In the genomic region with DNA sequence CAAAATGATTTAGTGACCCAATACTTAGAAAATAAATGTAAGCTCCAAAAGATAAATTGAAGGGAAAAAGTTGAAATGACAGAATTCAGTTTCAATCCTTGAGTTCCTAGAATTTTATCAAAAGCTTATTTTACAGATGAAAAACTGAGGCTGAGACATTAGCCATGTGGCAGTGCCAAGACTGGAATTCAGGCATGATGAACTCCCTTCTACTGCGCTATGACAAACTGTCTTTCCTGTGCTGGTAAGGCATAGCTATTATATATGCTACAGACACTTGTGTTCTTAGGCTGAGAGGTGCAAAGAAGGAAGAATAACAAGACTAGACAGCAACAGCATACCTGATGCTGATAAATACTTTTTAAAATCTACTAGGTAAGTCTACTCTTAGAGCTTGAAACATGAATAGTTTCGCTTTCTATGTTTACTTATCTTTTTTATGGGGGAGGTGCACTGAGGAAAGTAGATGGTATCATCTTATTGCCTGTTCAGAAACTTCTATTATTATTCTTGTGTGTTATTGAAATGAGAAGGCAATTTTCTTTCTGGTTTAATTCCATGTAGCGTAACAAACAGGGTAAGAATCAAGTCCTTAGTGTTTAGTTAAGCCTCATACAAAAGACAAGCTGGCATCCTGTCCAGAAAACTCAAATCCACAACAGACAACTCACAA, we compare ENCODE assay signal across 8 cellular contexts. TPM values are rescaled to one million over a fixed set of nuclear protein-coding genes. Genes with fewer than 3 reads are reported as not detected.
A peak's percentile ranks its signal among the peaks of the same experiment; 100 is the strongest.
DNase-seq lines count a peak whose midpoint lies in the region; ATAC-seq and TF ChIP-seq lines count a peak whose summit lies in the region.

No MANE protein-coding gene starts in this region.

- POLR2A ChIA-PET in CD4-positive, alpha-beta memory T cell (lab: Charles Lee; ENCODE audit: partially characterized antibody): interaction anchor here (0.8 to 3.5 kb wide), 9 partner anchors 15 to 1340 kb away, joined by 3 to 34 read pairs (median 6); partner anchors contain the start of genes LAPTM4A, LDAH, RDH14 and WDR35

- H3K9me3 ChIP-seq in CD4-positive, alpha-beta memory T cell (ENCODE audit: control insufficient read depth in 1 of 2, low read length in 2 of 2): no peaks in the 10 kb centered on the region
- no peaks in the 10 kb centered on the region for H3K9me3 ChIP-seq in NT2/D1 (ENCODE audit: insufficient read depth, low read length)
- no peaks in the 10 kb centered on the region for H3K9me3 ChIP-seq in prostate gland

- peak overlapping the region; percentile 92 for H3K27ac ChIP-seq in CD4-positive, alpha-beta memory T cell (ENCODE audit: low read depth, low read length)
- peak overlapping the region; percentile 95 to 97 for H3K27ac ChIP-seq in prostate gland

- peaks cover 25 to 57% (median 37%) of the 10 kb centered on the region in 4 donors for H3K4me1 Mint-ChIP-seq in CD4-positive, alpha-beta memory T cell
- H3K4me1 Mint-ChIP-seq in endothelial cell (ENCODE audit: unreplicated experiment): peaks cover 18% of the 10 kb centered on the region

- no peaks in the 10 kb centered on the region for H3K36me3 ChIP-seq in CD4-positive, alpha-beta memory T cell (ENCODE audit: insufficient read depth, low read length)
- H3K36me3 ChIP-seq in NT2/D1 (ENCODE audit: insufficient read depth, insufficient read length, low read length) (peaks cover 5% of the 10 kb centered on the region), prostate gland (no peaks in the 10 kb centered on the region)

- no peaks in the 10 kb centered on the region for H3K27me3 Mint-ChIP-seq in CD4-positive, alpha-beta memory T cell
- H3K27me3 Mint-ChIP-seq in endothelial cell (ENCODE audit: unreplicated experiment): peaks cover 5% of the 10 kb centered on the region

- DNase-seq in CD4-positive, alpha-beta memory T cell: peak in 3 of 5 donors; percentile 37 to 39 (median 38)
- DNase-seq in NT2/D1 (ENCODE audit: low read depth, low spot score) (no peak), endothelial cell (ENCODE audit: low spot score) (no peak), prostate gland (ENCODE audit: low spot score) (no peak), 8988T (no peak)

- H3K27me3 ChIP-seq in CD4-positive, alpha-beta memory T cell (ENCODE audit: insufficient read depth, low read length): no peaks in the 10 kb centered on the region
- H3K27me3 ChIP-seq in NT2/D1 (ENCODE audit: insufficient read depth, insufficient read length) (no peaks in the 10 kb centered on the region), prostate gland (replicated peaks; ENCODE audit: insufficient read depth) (no peaks in the 10 kb centered on the region)

- H3K4me3 Mint-ChIP-seq in CD4-positive, alpha-beta memory T cell: peak overlapping the region; percentile 92 to 99 (median 96)
- peak overlapping the region; percentile 89 for H3K4me3 Mint-ChIP-seq in endothelial cell (ENCODE audit: unreplicated experiment)

- peak overlapping the region; percentile 59 to 63 for H3K4me3 ChIP-seq in CD4-positive, alpha-beta memory T cell (ENCODE audit: low read length in 2 of 2)
- no peak overlapping the region for H3K4me3 ChIP-seq in NT2/D1 (ENCODE audit: insufficient read length, low read depth)
- H3K4me3 ChIP-seq in prostate gland: peak overlapping the region; percentile 81 to 96

- TF ChIP-seq POLR2A in prostate gland (IDR thresholded peaks at IDR 0.05) (no peak), GM18505 (IDR thresholded peaks at IDR 0.05; ENCODE audit: borderline replicate concordance, extremely low read depth, insufficient read depth, insufficient read length) (no peak)

- 48% methylated on average over 3 of the region's 3 CpGs for WGBS in prostate gland

- CTCF ChIA-PET in CD4-positive, alpha-beta memory T cell (lab: Charles Lee; ENCODE audit: partially characterized antibody): interaction anchor here (1.2 kb wide), 2 partner anchors 27 to 1340 kb away, joined by 3 to 4 read pairs; partner anchors contain the start of gene RDH14

- ATAC-seq in GM19452 (IDR thresholded peaks at IDR 0.05; ENCODE audit: unreplicated experiment) (peak; percentile 20), GM18505 (IDR thresholded peaks at IDR 0.05; ENCODE audit: unreplicated experiment) (no peak), GM19455 (IDR thresholded peaks at IDR 0.05; ENCODE audit: unreplicated experiment) (no peak)

- H3K36me3 Mint-ChIP-seq in CD4-positive, alpha-beta memory T cell: peaks cover 0 to 33% of the 10 kb centered on the region in 2 donors
- no peaks in the 10 kb centered on the region for H3K36me3 Mint-ChIP-seq in endothelial cell (ENCODE audit: low read depth, unreplicated experiment)

- peaks cover 52% of the 10 kb centered on the region for H3K4me1 ChIP-seq in CD4-positive, alpha-beta memory T cell (ENCODE audit: insufficient read depth, low read length)
- H3K4me1 ChIP-seq in NT2/D1 (ENCODE audit: insufficient read depth, insufficient read length): no peaks in the 10 kb centered on the region
- H3K4me1 ChIP-seq in prostate gland (replicated peaks): peaks cover 16% of the 10 kb centered on the region

- intact Hi-C loops in CD4-positive, alpha-beta memory T cell (cut with micrococcal nuclease): loop anchor here (2.0 kb wide), 2 partner anchors 31 to 751 kb away; partner anchors contain the start of gene HS1BP3
- intact Hi-C loops in prostate gland (cut with DNase I): no loop called here

- peaks cover 0 to 6% (median 0%) of the 10 kb centered on the region in 8 donors for H3K9me3 Mint-ChIP-seq in CD4-positive, alpha-beta memory T cell
- H3K9me3 Mint-ChIP-seq in endothelial cell (ENCODE audit: unreplicated experiment): no peaks in the 10 kb centered on the region

- TF ChIP-seq CTCF in endothelial cell (IDR thresholded peaks at IDR 0.05; ENCODE audit: unreplicated experiment): no peak
- no peak for TF ChIP-seq CTCF in prostate gland (IDR thresholded peaks at IDR 0.05)

- H3K27ac Mint-ChIP-seq in CD4-positive, alpha-beta memory T cell: peak overlapping the region; percentile 87 to 100 (median 98)
- peak overlapping the region; percentile 100 for H3K27ac Mint-ChIP-seq in endothelial cell (ENCODE audit: unreplicated experiment)

- H3K9ac ChIP-seq in NT2/D1 (ENCODE audit: insufficient read length, low read depth): peak overlapping the region; percentile 89

RNA-seq across cellular contexts. Expression of gene TTC32, which starts 1.8 kb away (rescaled TPM):
- 10 to 100 TPM; 44.4 to 48.7 TPM for total RNA-seq in CD4-positive, alpha-beta memory T cell
- polyA plus RNA-seq in CD4-positive, alpha-beta memory T cell: 10 to 100 TPM; 24.3 to 34.2 TPM
- total RNA-seq in endothelial cell (ENCODE audit: unreplicated experiment) (9.4 TPM), prostate gland (10 to 100 TPM; 16.6 to 20.6 TPM)

Comparison
In these comparisons a context has a peak if more than half of its experiments do, and no peak if none do; other contexts are left out.
1. DNase-seq: peak in CD4-positive, alpha-beta memory T cell (3 of 5); none in NT2/D1 (single experiment), endothelial cell (single experiment), prostate gland (single experiment) and 8988T (single experiment).